ENCODE assay signal across 11 cellular contexts in the genomic region with DNA sequence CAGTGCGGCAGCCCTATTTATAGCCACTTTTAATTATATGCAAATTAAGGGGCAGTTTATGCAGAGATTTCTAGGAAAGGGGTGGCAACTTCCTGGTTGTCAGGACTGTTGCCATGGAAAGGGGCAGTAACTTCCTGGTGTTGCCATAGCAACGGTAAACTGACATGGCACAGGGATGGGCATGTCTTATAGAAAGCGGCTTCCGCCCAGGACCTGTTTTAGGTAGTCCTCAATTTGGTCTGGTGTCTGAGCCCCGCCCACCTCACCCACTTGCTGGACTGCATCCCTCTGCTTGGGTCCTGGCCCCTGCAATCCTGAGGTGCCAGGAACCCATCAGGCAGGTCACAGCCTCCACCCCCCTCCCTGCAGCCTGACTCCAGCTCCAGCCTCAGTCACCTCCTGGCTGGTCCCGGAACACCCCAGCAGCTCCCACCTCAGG.
DNase-seq lines count a peak whose midpoint lies in the region; TF ChIP-seq lines count a peak whose summit lies in the region.
"Had no signal": no experiment of that assay in that cellular context is flagged by ENCODE, and none has a peak within 500 bp of the region (broad histone marks: within the 10 kb centered on the region; RNA-seq: fewer than 3 reads in every experiment).

No MANE protein-coding gene starts in this region.

- H3K36me3 ChIP-seq in SK-N-MC (ENCODE audit: insufficient read depth, low read length), result no peaks in the 10 kb centered on the region
- H3K36me3 ChIP-seq in neuronal stem cell (replicated peaks in 1 of 2; ENCODE audit: control insufficient read depth in 2 of 2, insufficient read depth in 2 of 2, low read length in 2 of 2), result no peaks in the 10 kb centered on the region
- no peaks in the 10 kb centered on the region for H3K36me3 ChIP-seq in breast epithelium
- H3K36me3 ChIP-seq in tibial nerve, result no peaks in the 10 kb centered on the region
- H3K36me3 ChIP-seq: gastrocnemius medialis had no signal

- H3K18ac ChIP-seq in neuronal stem cell (ENCODE audit: low read length), result peak overlapping the region; percentile 74

- H3K27me3 ChIP-seq in neuronal stem cell (ENCODE audit: control insufficient read depth in 3 of 3, insufficient read depth in 3 of 3, low read depth in 1 of 3, low read length in 3 of 3) (no peaks in the 10 kb centered on the region), breast epithelium (peaks cover 0 to 19% of the 10 kb centered on the region in 2 donors), tibial nerve (no peaks in the 10 kb centered on the region)
- H3K27me3 ChIP-seq: gastrocnemius medialis had no signal

- DNase-seq in NCI-H1092 (lab: John Stamatoyannopoulos, UW) (peak; percentile 21), NCI-H1092 treated with DMSO at 0.1 percent for 48 hours (lab: John Stamatoyannopoulos, UW) (no peak), MV-4-11 (lab: John Stamatoyannopoulos, UW) (peak; percentile 53), SK-N-MC (ENCODE audit: low read depth, low spot score) (peak; percentile 48), neuronal stem cell (ENCODE audit: low spot score) (peak; percentile 37), breast epithelium (ENCODE audit: low spot score in 2 of 2) (no peak), tibial nerve (ENCODE audit: low spot score in 2 of 2) (no peak)
- no peak for DNase-seq in stimulated activated CD4-positive, alpha-beta T cell treated with anti-CD3 and anti-CD28 coated beads, Interleukin-4, amount 100 ng/mL, for 1 hour
- DNase-seq: gastrocnemius medialis; mesenchymal stem cell; NK-92 treated with Interleukin-12 subunit alpha and Interleukin-12 subunit beta, amount 100 ng/mL, for 24 hours had no signal

- H3K4ac ChIP-seq in neuronal stem cell (ENCODE audit: low read length), result no peak overlapping the region

- H4K8ac ChIP-seq in neuronal stem cell (ENCODE audit: low read depth, low read length), result no peak overlapping the region

- no peak overlapping the region for H2BK120ac ChIP-seq in neuronal stem cell (ENCODE audit: low read depth, low read length)

- H3K4me1 ChIP-seq in neuronal stem cell (ENCODE audit: control insufficient read depth in 2 of 2, insufficient read depth in 1 of 2, low read depth in 1 of 2, low read length in 2 of 2) (no peaks in the 10 kb centered on the region), breast epithelium (no peaks in the 10 kb centered on the region), tibial nerve (no peaks in the 10 kb centered on the region)
- H3K4me1 ChIP-seq: gastrocnemius medialis had no signal

- TF ChIP-seq EP300 in tibial nerve (IDR thresholded peaks at IDR 0.05), result no peak

- peak overlapping the region; percentile 52 for H2AFZ ChIP-seq in neuronal stem cell (ENCODE audit: low read length)

- intact Hi-C loops in breast epithelium (cut with DNase I; ENCODE audit: low total_unique reads), result no loop called here

- no peak overlapping the region for H4K91ac ChIP-seq in neuronal stem cell (ENCODE audit: low read depth, low read length, poor library complexity)

- H3K27ac ChIP-seq in SK-N-MC (no peak overlapping the region), neuronal stem cell (replicated peaks; ENCODE audit: low read length) (no peak overlapping the region), breast epithelium (no peak overlapping the region), tibial nerve (no peak overlapping the region)
- H3K27ac ChIP-seq: gastrocnemius medialis had no signal

- no CpG with 5 or more reads among the region's 6 CpGs for WGBS in neuronal stem cell (ENCODE audit: extremely low coverage in 2 of 2, insufficient read length in 2 of 2, insufficient replicate concordance in 1 of 2), 2 donors
- 69 to 70% methylated on average over 6 of the region's 6 CpGs for WGBS in tibial nerve, 2 donors

- H3K9me3 ChIP-seq in SK-N-MC (ENCODE audit: low read depth, low read length) (no peaks in the 10 kb centered on the region), neuronal stem cell (replicated peaks in 1 of 2; ENCODE audit: control insufficient read depth in 2 of 2, insufficient read depth in 1 of 2, low read depth in 1 of 2, low read length in 2 of 2) (peaks cover 0 to 3% of the 10 kb centered on the region in 2 donors), breast epithelium (no peaks in the 10 kb centered on the region), tibial nerve (peaks cover 0 to 7% (median 0%) of the 10 kb centered on the region in 4 donors)
- H3K9me3 ChIP-seq: gastrocnemius medialis had no signal

- peak overlapping the region; percentile 67 for H3K23ac ChIP-seq in neuronal stem cell (ENCODE audit: low read depth, low read length, poor library complexity)

- no peak overlapping the region for H3K4me2 ChIP-seq in neuronal stem cell (ENCODE audit: insufficient read depth, low read length, poor library complexity, severe bottlenecking)

- H2BK15ac ChIP-seq in neuronal stem cell (ENCODE audit: low read length), result no peak overlapping the region

- no peak for TF ChIP-seq POLR2A in breast epithelium (IDR thresholded peaks at IDR 0.05)
- TF ChIP-seq POLR2A in tibial nerve (IDR thresholded peaks at IDR 0.05), result no peak

- H3K14ac ChIP-seq in neuronal stem cell (ENCODE audit: low read length), result no peak overlapping the region

- no peak overlapping the region for H3K9ac ChIP-seq in SK-N-MC (ENCODE audit: insufficient read length)
- H3K9ac ChIP-seq in neuronal stem cell (ENCODE audit: low read depth, low read length, poor library complexity), result no peak overlapping the region

- no peak overlapping the region for H2BK12ac ChIP-seq in neuronal stem cell (ENCODE audit: low read length)

- no peak overlapping the region for H3K4me3 ChIP-seq in SK-N-MC
- no peak overlapping the region for H3K4me3 ChIP-seq in neuronal stem cell (ENCODE audit: low read length in 2 of 2)
- H3K4me3 ChIP-seq in breast epithelium, result no peak overlapping the region
- no peak overlapping the region for H3K4me3 ChIP-seq in tibial nerve
- H3K4me3 ChIP-seq: gastrocnemius medialis had no signal

- TF ChIP-seq CTCF in breast epithelium (IDR thresholded peaks at IDR 0.05) (no peak), tibial nerve (IDR thresholded peaks at IDR 0.05) (no peak)

- H2AK5ac ChIP-seq in neuronal stem cell (ENCODE audit: low read depth, low read length), result no peak overlapping the region

- no peaks in the 10 kb centered on the region for H3K79me1 ChIP-seq in neuronal stem cell (ENCODE audit: low read depth, low read length)

- H2BK5ac ChIP-seq in neuronal stem cell (ENCODE audit: low read length), result no peak overlapping the region

Comparison
In these comparisons a context has a peak if more than half of its experiments do, and no peak if none do; other contexts are left out.
1. DNase-seq: peak in NCI-H1092 (single experiment), MV-4-11 (single experiment), SK-N-MC (single experiment) and neuronal stem cell (single experiment); none in NCI-H1092 treated with DMSO at 0.1 percent for 48 hours (single experiment), stimulated activated CD4-positive, alpha-beta T cell treated with anti-CD3 and anti-CD28 coated beads, Interleukin-4, amount 100 ng/mL, for 1 hour (single experiment), breast epithelium (0 of 2) and tibial nerve (0 of 2).